ENCODE assay signal across 12 cellular contexts in genomic region chr10:85946713-85947326, GRCh38.
DNase-seq lines count a peak whose midpoint lies in the region; ATAC-seq and TF ChIP-seq lines count a peak whose summit lies in the region.
"Had no signal": no experiment of that assay in that cellular context is flagged by ENCODE, and none has a peak within 500 bp of the region (broad histone marks: within the 10 kb centered on the region; RNA-seq: fewer than 3 reads in every experiment).

No MANE protein-coding gene starts in this region.

- no peaks in the 10 kb centered on the region for H3K9me3 Mint-ChIP-seq in stimulated activated naive B cell treated with anti-CD40 and anti-IgM and Interleukin-4, amounts not matched to agents 10 μg/mL and 1 μg/mL and 100 μg/mL, for 72 hours
- H3K9me3 Mint-ChIP-seq: activated CD4-positive, alpha-beta memory T cell treated with anti-CD3 and anti-CD28 coated beads for 36 hours had no signal

- H3K27me3 ChIP-seq in heart right ventricle = peaks cover 0 to 4% (median 0%) of the 10 kb centered on the region in 7 donors
- H3K27me3 ChIP-seq: body of pancreas had no signal

- no peaks in the 10 kb centered on the region for H3K36me3 ChIP-seq in heart right ventricle

- no peak for DNase-seq in activated CD4-positive, CD25-positive, alpha-beta regulatory T cell (lab: John Stamatoyannopoulos, UW)
- DNase-seq in stimulated activated naive B cell treated with anti-CD40 and anti-IgM and Interleukin-4, amounts not matched to agents 10 μg/mL and 1 μg/mL and 100 μg/mL, for 72 hours = peak; percentile 51
- no peak for DNase-seq in NCI-H774 (lab: John Stamatoyannopoulos, UW)
- no peak for DNase-seq in heart right ventricle
- DNase-seq in NCI-H1048 (lab: John Stamatoyannopoulos, UW) = no peak
- DNase-seq: activated CD4-positive, alpha-beta memory T cell treated with anti-CD3 and anti-CD28 coated beads for 36 hours; body of pancreas; foreskin melanocyte had no signal

- no peaks in the 10 kb centered on the region for H3K36me3 Mint-ChIP-seq in stimulated activated naive B cell treated with anti-CD40 and anti-IgM and Interleukin-4, amounts not matched to agents 10 μg/mL and 1 μg/mL and 100 μg/mL, for 72 hours
- H3K36me3 Mint-ChIP-seq: activated CD4-positive, alpha-beta memory T cell treated with anti-CD3 and anti-CD28 coated beads for 36 hours had no signal

- WGBS in heart right ventricle, 2 donors = 89 to 90% methylated on average over 7 of the region's 7 CpGs

- H3K4me1 ChIP-seq in heart right ventricle = no peaks in the 10 kb centered on the region
- H3K4me1 ChIP-seq: body of pancreas had no signal

- H3K27ac ChIP-seq in heart right ventricle = no peak overlapping the region
- H3K27ac ChIP-seq: body of pancreas had no signal

- ATAC-seq in activated CD4-positive, CD25-positive, alpha-beta regulatory T cell treated with anti-CD3 and anti-CD28 coated beads, Interleukin-2, amount 50 U/mL, for 24 hours = peak; percentile 31 to 64
- ATAC-seq in HG02571 (IDR thresholded peaks at IDR 0.05; ENCODE audit: unreplicated experiment) = peak; percentile 88
- peak; percentile 83 for ATAC-seq in HG03521 (IDR thresholded peaks at IDR 0.05; ENCODE audit: unreplicated experiment)
- peak; percentile 87 to 88 for ATAC-seq in stimulated activated naive B cell treated with anti-CD40 and anti-IgM and Interleukin-4, amounts not matched to agents 10 μg/mL and 1 μg/mL and 100 μg/mL, for 72 hours (replicated peaks)
- ATAC-seq in heart right ventricle = no peak
- ATAC-seq: body of pancreas, HCT116 had no signal

- peak overlapping the region; percentile 79 for H3K27ac Mint-ChIP-seq in stimulated activated naive B cell treated with anti-CD40 and anti-IgM and Interleukin-4, amounts not matched to agents 10 μg/mL and 1 μg/mL and 100 μg/mL, for 72 hours
- H3K27ac Mint-ChIP-seq: activated CD4-positive, alpha-beta memory T cell treated with anti-CD3 and anti-CD28 coated beads for 36 hours had no signal

- H3K27me3 Mint-ChIP-seq in stimulated activated naive B cell treated with anti-CD40 and anti-IgM and Interleukin-4, amounts not matched to agents 10 μg/mL and 1 μg/mL and 100 μg/mL, for 72 hours = peaks cover 8 to 21% of the 10 kb centered on the region in 2 donors

- H3K4me3 ChIP-seq in heart right ventricle = no peak overlapping the region
- H3K4me3 ChIP-seq: body of pancreas had no signal

- peak overlapping the region; percentile 39 for H3K4me3 Mint-ChIP-seq in stimulated activated naive B cell treated with anti-CD40 and anti-IgM and Interleukin-4, amounts not matched to agents 10 μg/mL and 1 μg/mL and 100 μg/mL, for 72 hours
- H3K4me3 Mint-ChIP-seq: activated CD4-positive, alpha-beta memory T cell treated with anti-CD3 and anti-CD28 coated beads for 36 hours had no signal

- intact Hi-C loops in heart right ventricle (cut with DNase I) = no loop called here

- no peaks in the 10 kb centered on the region for H3K9me3 ChIP-seq in heart right ventricle
- H3K9me3 ChIP-seq: body of pancreas had no signal

- TF ChIP-seq CTCF in heart right ventricle (IDR thresholded peaks at IDR 0.05) = no peak

- peaks cover 9 to 15% of the 10 kb centered on the region in 2 donors for H3K4me1 Mint-ChIP-seq in stimulated activated naive B cell treated with anti-CD40 and anti-IgM and Interleukin-4, amounts not matched to agents 10 μg/mL and 1 μg/mL and 100 μg/mL, for 72 hours

Comparison
In these comparisons a context has a peak if more than half of its experiments do, and no peak if none do; other contexts are left out.
1. ATAC-seq: peak in activated CD4-positive, CD25-positive, alpha-beta regulatory T cell treated with anti-CD3 and anti-CD28 coated beads, Interleukin-2, amount 50 U/mL, for 24 hours (2 of 2), HG02571 (single experiment), HG03521 (single experiment) and stimulated activated naive B cell treated with anti-CD40 and anti-IgM and Interleukin-4, amounts not matched to agents 10 μg/mL and 1 μg/mL and 100 μg/mL, for 72 hours (2 of 2); none in heart right ventricle (0 of 8).